ENCODE assay signal across 13 cellular contexts in genomic region chr18:76838182-76838581, GRCh38. TPM values are rescaled to one million over a fixed set of nuclear protein-coding genes. Genes with fewer than 3 reads are reported as not detected.
DNase-seq lines count a peak whose midpoint lies in the region; ATAC-seq and TF ChIP-seq lines count a peak whose summit lies in the region.
"Had no signal": no experiment of that assay in that cellular context is flagged by ENCODE, and none has a peak within 500 bp of the region (broad histone marks: within the 10 kb centered on the region; RNA-seq: fewer than 3 reads in every experiment).

No MANE protein-coding gene starts in this region.

- no peaks in the 10 kb centered on the region for H4K20me1 ChIP-seq in Karpas-422 (ENCODE audit: insufficient read depth, low read depth, low read length)

- H3K4me1 Mint-ChIP-seq in stimulated activated effector memory CD8-positive, alpha-beta T cell treated with anti-CD3 and anti-CD28 coated beads, Interleukin-12 subunit alpha, Interleukin-12 subunit beta, amount 100 ng/mL, for 72 hours = peaks cover 23% of the 10 kb centered on the region

- no peak for DNase-seq in Karpas-422
- no peak for DNase-seq in body of pancreas
- DNase-seq in right lobe of liver = no peak
- DNase-seq in stimulated activated effector memory CD8-positive, alpha-beta T cell treated with anti-CD3 and anti-CD28 coated beads, Interleukin-12 subunit alpha, Interleukin-12 subunit beta, amount 100 ng/mL, for 72 hours (ENCODE audit: low spot score in 2 of 2) = no peak
- DNase-seq in brain microvascular endothelial cell = no peak
- DNase-seq: glutamatergic neuron; NCI-H1694; NCI-H510A treated with DMSO at 0.1 percent for 48 hours; stimulated activated CD4-positive, alpha-beta T cell treated with anti-CD3 and anti-CD28 coated beads, Interleukin-12 subunit alpha, Interleukin-12 subunit beta, amount 100 ng/mL, for 4 hours had no signal

- no peaks in the 10 kb centered on the region for H3K36me3 Mint-ChIP-seq in stimulated activated effector memory CD8-positive, alpha-beta T cell treated with anti-CD3 and anti-CD28 coated beads, Interleukin-12 subunit alpha, Interleukin-12 subunit beta, amount 100 ng/mL, for 72 hours

- H3K27ac Mint-ChIP-seq in stimulated activated effector memory CD8-positive, alpha-beta T cell treated with anti-CD3 and anti-CD28 coated beads, Interleukin-12 subunit alpha, Interleukin-12 subunit beta, amount 100 ng/mL, for 72 hours = no peak overlapping the region

- TF ChIP-seq CTCF in body of pancreas (IDR thresholded peaks at IDR 0.05) (no peak), right lobe of liver (IDR thresholded peaks at IDR 0.05) (no peak), brain microvascular endothelial cell (IDR thresholded peaks at IDR 0.05; ENCODE audit: low read depth, low read length, missing control alignments) (no peak)

- H3K4me3 ChIP-seq in Karpas-422 (ENCODE audit: low read length) (peak overlapping the region; percentile 14; the same call in 1 of the 2 replicates), body of pancreas (no peak overlapping the region), right lobe of liver (no peak overlapping the region), stomach smooth muscle (ENCODE audit: low read length in 2 of 2) (peak overlapping the region; percentile 52 to 63), brain microvascular endothelial cell (ENCODE audit: low read depth, low read length) (no peak overlapping the region)
- H3K4me3 ChIP-seq: SK-N-MC had no signal

- H3K4me1 ChIP-seq in Karpas-422 (ENCODE audit: low read length) (peaks cover 55% of the 10 kb centered on the region), body of pancreas (peaks cover 36% of the 10 kb centered on the region), right lobe of liver (peaks cover 0 to 24% (median 8%) of the 10 kb centered on the region in 4 donors), stomach smooth muscle (ENCODE audit: control insufficient read depth, insufficient read depth, low read length) (peaks cover 3% of the 10 kb centered on the region)

- WGBS in body of pancreas, 2 donors = 18 to 31% methylated on average over 3 of the region's 3 CpGs
- WGBS in right lobe of liver (ENCODE audit: insufficient coverage, low coverage, low lambda C conversion rate, missing lambda C conversion rate) = 34% methylated on average over 3 of the region's 3 CpGs

- H3K9me2 ChIP-seq in Karpas-422 (replicated peaks; ENCODE audit: insufficient read depth, low read length) = no peaks in the 10 kb centered on the region

- in situ Hi-C loops in brain microvascular endothelial cell (cut with HindIII; ENCODE audit: low pct_ligation_motif_present, low sequenced_read_pairs) = no loop called here

- peak overlapping the region; percentile 32 for H3K27ac ChIP-seq in Karpas-422 (ENCODE audit: low read length)
- peak overlapping the region in 3 of 4 donors; percentile 12 to 18 (median 13) for H3K27ac ChIP-seq in body of pancreas
- peak overlapping the region in 1 of 3 donors; percentile 14 for H3K27ac ChIP-seq in right lobe of liver
- peak overlapping the region; percentile 62 for H3K27ac ChIP-seq in stomach smooth muscle (ENCODE audit: low read length)
- H3K27ac ChIP-seq in brain microvascular endothelial cell = no peak overlapping the region
- H3K27ac ChIP-seq: SK-N-MC had no signal

- ATAC-seq in body of pancreas = no peak
- peak; percentile 44 to 68 (median 50) for ATAC-seq in right lobe of liver
- no peak for ATAC-seq in GM21447 (IDR thresholded peaks at IDR 0.05; ENCODE audit: unreplicated experiment)
- ATAC-seq in HG02623 (IDR thresholded peaks at IDR 0.05; ENCODE audit: unreplicated experiment) = no peak
- ATAC-seq in stimulated activated effector memory CD8-positive, alpha-beta T cell treated with anti-CD3 and anti-CD28 coated beads, Interleukin-12 subunit alpha, Interleukin-12 subunit beta, amount 100 ng/mL, for 72 hours = no peak

- no peaks in the 10 kb centered on the region for H3K9me3 Mint-ChIP-seq in stimulated activated effector memory CD8-positive, alpha-beta T cell treated with anti-CD3 and anti-CD28 coated beads, Interleukin-12 subunit alpha, Interleukin-12 subunit beta, amount 100 ng/mL, for 72 hours

- H3K27me3 ChIP-seq in Karpas-422 (ENCODE audit: low read length) (no peaks in the 10 kb centered on the region), body of pancreas (no peaks in the 10 kb centered on the region), right lobe of liver (no peaks in the 10 kb centered on the region), stomach smooth muscle (ENCODE audit: control insufficient read depth in 1 of 2, insufficient read depth in 2 of 2, low read length in 2 of 2) (no peaks in the 10 kb centered on the region), brain microvascular endothelial cell (replicated peaks) (no peaks in the 10 kb centered on the region)

- H3K9ac ChIP-seq in Karpas-422 (ENCODE audit: low read length) (peak overlapping the region; percentile 32), stomach smooth muscle (ENCODE audit: low read length in 2 of 2) (peak overlapping the region; percentile 12 to 52)

- intact Hi-C loops in body of pancreas (cut with DNase I) (no loop called here), right lobe of liver (cut with DNase I) (no loop called here)

- H3K9me3 ChIP-seq in Karpas-422 (ENCODE audit: low read length) (no peaks in the 10 kb centered on the region), body of pancreas (no peaks in the 10 kb centered on the region), right lobe of liver (no peaks in the 10 kb centered on the region), stomach smooth muscle (ENCODE audit: control insufficient read depth in 2 of 2, low read length in 2 of 2) (no peaks in the 10 kb centered on the region)

- no peak overlapping the region for H3K4me3 Mint-ChIP-seq in stimulated activated effector memory CD8-positive, alpha-beta T cell treated with anti-CD3 and anti-CD28 coated beads, Interleukin-12 subunit alpha, Interleukin-12 subunit beta, amount 100 ng/mL, for 72 hours

- peak overlapping the region; percentile 46 for H3K4me2 ChIP-seq in Karpas-422 (ENCODE audit: low read depth, low read length, poor library complexity, severe bottlenecking)

- H2AFZ ChIP-seq in Karpas-422 (ENCODE audit: low read length) = 0 out of 2 replicates have a peak overlapping the region, but pooled peaks have one; percentile 9

- peaks cover 98% of the 10 kb centered on the region for H3K79me2 ChIP-seq in Karpas-422 (ENCODE audit: low read length)

- TF ChIP-seq POLR2A in body of pancreas (IDR thresholded peaks at IDR 0.05) = no peak
- no peak for TF ChIP-seq POLR2A in right lobe of liver (IDR thresholded peaks at IDR 0.05)

- H3K36me3 ChIP-seq in Karpas-422 (ENCODE audit: insufficient read depth, low read length) (no peaks in the 10 kb centered on the region), body of pancreas (replicated peaks in 1 of 2; ENCODE audit: insufficient read depth in 1 of 2, low read depth in 2 of 2) (no peaks in the 10 kb centered on the region), right lobe of liver (no peaks in the 10 kb centered on the region), stomach smooth muscle (ENCODE audit: control insufficient read depth in 2 of 2, insufficient read depth in 2 of 2, low read length in 2 of 2) (no peaks in the 10 kb centered on the region), brain microvascular endothelial cell (replicated peaks) (no peaks in the 10 kb centered on the region)

RNA-seq across cellular contexts. Expression of gene ZNF236, which starts 15.8 kb away (rescaled TPM):
- total RNA-seq in Karpas-422 (2014; rRNA removed; shearing (Covaris generic); ENCODE audit: low replicate concordance) = 27.1 and 28.7 TPM in 2 replicates
- total RNA-seq in body of pancreas (10 to 100 TPM in 1 of 2 donors, 1 to 10 TPM in 1; 9.6 to 22.7 TPM), right lobe of liver (1 to 10 TPM; 3.8 to 7.6 (median 5.8) TPM)

Comparison
In these comparisons a context has a peak if more than half of its experiments do, and no peak if none do; other contexts are left out.
1. H3K4me3 ChIP-seq: peak in Karpas-422 (single experiment) and stomach smooth muscle (2 of 2); none in body of pancreas (0 of 2), right lobe of liver (0 of 3) and brain microvascular endothelial cell (single experiment).
2. ATAC-seq: peak in right lobe of liver (4 of 4); none in body of pancreas (single experiment), GM21447 (single experiment), HG02623 (single experiment) and stimulated activated effector memory CD8-positive, alpha-beta T cell treated with anti-CD3 and anti-CD28 coated beads, Interleukin-12 subunit alpha, Interleukin-12 subunit beta, amount 100 ng/mL, for 72 hours (single experiment).